Comparison of ENCODE assay signal across 2 cellular contexts in the genomic region with DNA sequence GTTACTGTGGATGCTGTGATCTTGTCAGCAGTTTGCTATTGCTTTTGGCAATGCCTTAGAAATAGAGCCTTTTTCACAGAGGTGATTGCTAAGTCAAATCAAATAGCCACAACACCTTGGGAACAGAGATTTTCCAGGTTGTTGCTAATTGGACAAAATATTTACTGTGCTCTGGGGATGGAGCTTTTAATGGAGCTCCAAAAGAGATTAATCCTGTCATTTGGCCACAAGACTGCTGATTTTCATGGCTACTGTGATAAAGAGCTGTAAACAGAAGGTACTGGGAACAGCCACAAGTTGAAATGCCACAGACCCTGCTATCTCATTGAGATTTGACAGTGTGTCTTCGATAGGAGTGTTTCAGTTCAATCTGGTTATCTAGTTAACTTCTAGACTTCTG.
TF ChIP-seq lines count a peak whose summit lies in the region.

No MANE protein-coding gene starts in this region.

TF ChIP-seq in GM23338, 12 proteins besides CTCF, POLR2A, EP300 and RAD21 (continues in another document):
- TF ChIP-seq, protein P1, sequence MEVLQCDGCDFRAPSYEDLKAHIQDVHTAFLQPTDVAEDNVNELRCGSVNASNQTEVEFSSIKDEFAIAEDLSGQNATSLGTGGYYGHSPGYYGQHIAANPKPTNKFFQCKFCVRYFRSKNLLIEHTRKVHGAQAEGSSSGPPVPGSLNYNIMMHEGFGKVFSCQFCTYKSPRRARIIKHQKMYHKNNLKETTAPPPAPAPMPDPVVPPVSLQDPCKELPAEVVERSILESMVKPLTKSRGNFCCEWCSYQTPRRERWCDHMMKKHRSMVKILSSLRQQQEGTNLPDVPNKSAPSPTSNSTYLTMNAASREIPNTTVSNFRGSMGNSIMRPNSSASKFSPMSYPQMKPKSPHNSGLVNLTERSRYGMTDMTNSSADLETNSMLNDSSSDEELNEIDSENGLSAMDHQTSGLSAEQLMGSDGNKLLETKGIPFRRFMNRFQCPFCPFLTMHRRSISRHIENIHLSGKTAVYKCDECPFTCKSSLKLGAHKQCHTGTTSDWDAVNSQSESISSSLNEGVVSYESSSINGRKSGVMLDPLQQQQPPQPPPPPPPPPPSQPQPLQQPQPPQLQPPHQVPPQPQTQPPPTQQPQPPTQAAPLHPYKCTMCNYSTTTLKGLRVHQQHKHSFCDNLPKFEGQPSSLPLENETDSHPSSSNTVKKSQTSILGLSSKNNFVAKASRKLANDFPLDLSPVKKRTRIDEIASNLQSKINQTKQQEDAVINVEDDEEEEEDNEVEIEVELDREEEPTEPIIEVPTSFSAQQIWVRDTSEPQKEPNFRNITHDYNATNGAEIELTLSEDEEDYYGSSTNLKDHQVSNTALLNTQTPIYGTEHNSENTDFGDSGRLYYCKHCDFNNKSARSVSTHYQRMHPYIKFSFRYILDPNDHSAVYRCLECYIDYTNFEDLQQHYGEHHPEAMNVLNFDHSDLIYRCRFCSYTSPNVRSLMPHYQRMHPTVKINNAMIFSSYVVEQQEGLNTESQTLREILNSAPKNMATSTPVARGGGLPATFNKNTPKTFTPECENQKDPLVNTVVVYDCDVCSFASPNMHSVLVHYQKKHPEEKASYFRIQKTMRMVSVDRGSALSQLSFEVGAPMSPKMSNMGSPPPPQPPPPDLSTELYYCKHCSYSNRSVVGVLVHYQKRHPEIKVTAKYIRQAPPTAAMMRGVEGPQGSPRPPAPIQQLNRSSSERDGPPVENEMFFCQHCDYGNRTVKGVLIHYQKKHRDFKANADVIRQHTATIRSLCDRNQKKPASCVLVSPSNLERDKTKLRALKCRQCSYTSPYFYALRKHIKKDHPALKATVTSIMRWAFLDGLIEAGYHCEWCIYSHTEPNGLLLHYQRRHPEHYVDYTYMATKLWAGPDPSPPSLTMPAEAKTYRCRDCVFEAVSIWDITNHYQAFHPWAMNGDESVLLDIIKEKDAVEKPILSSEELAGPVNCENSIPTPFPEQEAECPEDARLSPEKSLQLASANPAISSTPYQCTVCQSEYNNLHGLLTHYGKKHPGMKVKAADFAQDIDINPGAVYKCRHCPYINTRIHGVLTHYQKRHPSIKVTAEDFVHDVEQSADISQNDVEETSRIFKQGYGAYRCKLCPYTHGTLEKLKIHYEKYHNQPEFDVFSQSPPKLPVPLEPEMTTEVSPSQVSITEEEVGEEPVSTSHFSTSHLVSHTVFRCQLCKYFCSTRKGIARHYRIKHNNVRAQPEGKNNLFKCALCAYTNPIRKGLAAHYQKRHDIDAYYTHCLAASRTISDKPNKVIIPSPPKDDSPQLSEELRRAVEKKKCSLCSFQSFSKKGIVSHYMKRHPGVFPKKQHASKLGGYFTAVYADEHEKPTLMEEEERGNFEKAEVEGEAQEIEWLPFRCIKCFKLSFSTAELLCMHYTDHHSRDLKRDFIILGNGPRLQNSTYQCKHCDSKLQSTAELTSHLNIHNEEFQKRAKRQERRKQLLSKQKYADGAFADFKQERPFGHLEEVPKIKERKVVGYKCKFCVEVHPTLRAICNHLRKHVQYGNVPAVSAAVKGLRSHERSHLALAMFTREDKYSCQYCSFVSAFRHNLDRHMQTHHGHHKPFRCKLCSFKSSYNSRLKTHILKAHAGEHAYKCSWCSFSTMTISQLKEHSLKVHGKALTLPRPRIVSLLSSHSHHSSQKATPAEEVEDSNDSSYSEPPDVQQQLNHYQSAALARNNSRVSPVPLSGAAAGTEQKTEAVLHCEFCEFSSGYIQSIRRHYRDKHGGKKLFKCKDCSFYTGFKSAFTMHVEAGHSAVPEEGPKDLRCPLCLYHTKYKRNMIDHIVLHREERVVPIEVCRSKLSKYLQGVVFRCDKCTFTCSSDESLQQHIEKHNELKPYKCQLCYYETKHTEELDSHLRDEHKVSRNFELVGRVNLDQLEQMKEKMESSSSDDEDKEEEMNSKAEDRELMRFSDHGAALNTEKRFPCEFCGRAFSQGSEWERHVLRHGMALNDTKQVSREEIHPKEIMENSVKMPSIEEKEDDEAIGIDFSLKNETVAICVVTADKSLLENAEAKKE (CRISPR knock-in tag; IDR thresholded peaks at IDR 0.05): no peak
- TF ChIP-seq POLR2AphosphoS5 (IDR thresholded peaks at IDR 0.05; ENCODE audit: low read depth): no peak
- no peak for TF ChIP-seq STAT1 (IDR thresholded peaks at IDR 0.05; ENCODE audit: unreplicated experiment)
- TF ChIP-seq, protein P2, sequence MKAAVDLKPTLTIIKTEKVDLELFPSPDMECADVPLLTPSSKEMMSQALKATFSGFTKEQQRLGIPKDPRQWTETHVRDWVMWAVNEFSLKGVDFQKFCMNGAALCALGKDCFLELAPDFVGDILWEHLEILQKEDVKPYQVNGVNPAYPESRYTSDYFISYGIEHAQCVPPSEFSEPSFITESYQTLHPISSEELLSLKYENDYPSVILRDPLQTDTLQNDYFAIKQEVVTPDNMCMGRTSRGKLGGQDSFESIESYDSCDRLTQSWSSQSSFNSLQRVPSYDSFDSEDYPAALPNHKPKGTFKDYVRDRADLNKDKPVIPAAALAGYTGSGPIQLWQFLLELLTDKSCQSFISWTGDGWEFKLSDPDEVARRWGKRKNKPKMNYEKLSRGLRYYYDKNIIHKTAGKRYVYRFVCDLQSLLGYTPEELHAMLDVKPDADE (IDR thresholded peaks at IDR 0.05): no peak
- no peak for TF ChIP-seq EZH2phosphoT487 (IDR thresholded peaks at IDR 0.05; ENCODE audit: unreplicated experiment)
- TF ChIP-seq, protein P3, sequence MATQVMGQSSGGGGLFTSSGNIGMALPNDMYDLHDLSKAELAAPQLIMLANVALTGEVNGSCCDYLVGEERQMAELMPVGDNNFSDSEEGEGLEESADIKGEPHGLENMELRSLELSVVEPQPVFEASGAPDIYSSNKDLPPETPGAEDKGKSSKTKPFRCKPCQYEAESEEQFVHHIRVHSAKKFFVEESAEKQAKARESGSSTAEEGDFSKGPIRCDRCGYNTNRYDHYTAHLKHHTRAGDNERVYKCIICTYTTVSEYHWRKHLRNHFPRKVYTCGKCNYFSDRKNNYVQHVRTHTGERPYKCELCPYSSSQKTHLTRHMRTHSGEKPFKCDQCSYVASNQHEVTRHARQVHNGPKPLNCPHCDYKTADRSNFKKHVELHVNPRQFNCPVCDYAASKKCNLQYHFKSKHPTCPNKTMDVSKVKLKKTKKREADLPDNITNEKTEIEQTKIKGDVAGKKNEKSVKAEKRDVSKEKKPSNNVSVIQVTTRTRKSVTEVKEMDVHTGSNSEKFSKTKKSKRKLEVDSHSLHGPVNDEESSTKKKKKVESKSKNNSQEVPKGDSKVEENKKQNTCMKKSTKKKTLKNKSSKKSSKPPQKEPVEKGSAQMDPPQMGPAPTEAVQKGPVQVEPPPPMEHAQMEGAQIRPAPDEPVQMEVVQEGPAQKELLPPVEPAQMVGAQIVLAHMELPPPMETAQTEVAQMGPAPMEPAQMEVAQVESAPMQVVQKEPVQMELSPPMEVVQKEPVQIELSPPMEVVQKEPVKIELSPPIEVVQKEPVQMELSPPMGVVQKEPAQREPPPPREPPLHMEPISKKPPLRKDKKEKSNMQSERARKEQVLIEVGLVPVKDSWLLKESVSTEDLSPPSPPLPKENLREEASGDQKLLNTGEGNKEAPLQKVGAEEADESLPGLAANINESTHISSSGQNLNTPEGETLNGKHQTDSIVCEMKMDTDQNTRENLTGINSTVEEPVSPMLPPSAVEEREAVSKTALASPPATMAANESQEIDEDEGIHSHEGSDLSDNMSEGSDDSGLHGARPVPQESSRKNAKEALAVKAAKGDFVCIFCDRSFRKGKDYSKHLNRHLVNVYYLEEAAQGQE (IDR thresholded peaks at IDR 0.05; ENCODE audit: unreplicated experiment): no peak
- no peak for TF ChIP-seq ZNF114 (CRISPR knock-in tag; IDR thresholded peaks at IDR 0.05)
- TF ChIP-seq CREB1 (CRISPR knock-in tag; IDR thresholded peaks at IDR 0.05; ENCODE audit: low read depth): no peak
- no peak for TF ChIP-seq JUNB (IDR thresholded peaks at IDR 0.05; ENCODE audit: unreplicated experiment)
- TF ChIP-seq EZH2 (IDR thresholded peaks at IDR 0.05; ENCODE audit: low read depth, unreplicated experiment): no peak

TF ChIP-seq in H1, 55 proteins besides CTCF, POLR2A, EP300 and RAD21:
- TF ChIP-seq JUN (IDR thresholded peaks at IDR 0.05; ENCODE audit: low read depth, low read length) (no peak), MAFK (IDR thresholded peaks at IDR 0.05; ENCODE audit: low read depth, low read length) (no peak), CBX5 (IDR thresholded peaks at IDR 0.05; ENCODE audit: low read depth, low read length) (no peak), GTF2F1 (IDR thresholded peaks at IDR 0.05; ENCODE audit: borderline replicate concordance, low read depth, low read length) (no peak), NRF1 (IDR thresholded peaks at IDR 0.05; ENCODE audit: low read depth, low read length) (no peak), RBBP5 (IDR thresholded peaks at IDR 0.05; ENCODE audit: borderline replicate concordance, low read depth, low read length) (no peak), NANOG (IDR thresholded peaks at IDR 0.05; ENCODE audit: insufficient read depth, low read depth, low read length, poor library complexity, severe bottlenecking) (no peak), CREB1 (IDR thresholded peaks at IDR 0.05) (no peak), HDAC2 (IDR thresholded peaks at IDR 0.05; ENCODE audit: borderline replicate concordance in 1 of 2, low read depth in 2 of 2, low read length in 2 of 2) (no peak), RXRA (IDR thresholded peaks at IDR 0.05; ENCODE audit: insufficient read depth, low read depth, low read length) (no peak), SP1 (IDR thresholded peaks at IDR 0.05; ENCODE audit: low read depth, low read length) (no peak), KDM1A (IDR thresholded peaks at IDR 0.05; ENCODE audit: borderline replicate concordance, low read length) (no peak), JUND (IDR thresholded peaks at IDR 0.05; ENCODE audit: low read length) (no peak)
- TF ChIP-seq, protein P4, sequence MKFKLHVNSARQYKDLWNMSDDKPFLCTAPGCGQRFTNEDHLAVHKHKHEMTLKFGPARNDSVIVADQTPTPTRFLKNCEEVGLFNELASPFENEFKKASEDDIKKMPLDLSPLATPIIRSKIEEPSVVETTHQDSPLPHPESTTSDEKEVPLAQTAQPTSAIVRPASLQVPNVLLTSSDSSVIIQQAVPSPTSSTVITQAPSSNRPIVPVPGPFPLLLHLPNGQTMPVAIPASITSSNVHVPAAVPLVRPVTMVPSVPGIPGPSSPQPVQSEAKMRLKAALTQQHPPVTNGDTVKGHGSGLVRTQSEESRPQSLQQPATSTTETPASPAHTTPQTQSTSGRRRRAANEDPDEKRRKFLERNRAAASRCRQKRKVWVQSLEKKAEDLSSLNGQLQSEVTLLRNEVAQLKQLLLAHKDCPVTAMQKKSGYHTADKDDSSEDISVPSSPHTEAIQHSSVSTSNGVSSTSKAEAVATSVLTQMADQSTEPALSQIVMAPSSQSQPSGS (IDR thresholded peaks at IDR 0.05; ENCODE audit: low read length): no peak
- TF ChIP-seq, protein P5, sequence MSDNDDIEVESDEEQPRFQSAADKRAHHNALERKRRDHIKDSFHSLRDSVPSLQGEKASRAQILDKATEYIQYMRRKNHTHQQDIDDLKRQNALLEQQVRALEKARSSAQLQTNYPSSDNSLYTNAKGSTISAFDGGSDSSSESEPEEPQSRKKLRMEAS (IDR thresholded peaks at IDR 0.05): no peak
- TF ChIP-seq, protein P6, sequence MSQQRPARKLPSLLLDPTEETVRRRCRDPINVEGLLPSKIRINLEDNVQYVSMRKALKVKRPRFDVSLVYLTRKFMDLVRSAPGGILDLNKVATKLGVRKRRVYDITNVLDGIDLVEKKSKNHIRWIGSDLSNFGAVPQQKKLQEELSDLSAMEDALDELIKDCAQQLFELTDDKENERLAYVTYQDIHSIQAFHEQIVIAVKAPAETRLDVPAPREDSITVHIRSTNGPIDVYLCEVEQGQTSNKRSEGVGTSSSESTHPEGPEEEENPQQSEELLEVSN (IDR thresholded peaks at IDR 0.05): no peak
